Comparison of ENCODE assay signal across 25 cellular contexts in the genomic region with DNA sequence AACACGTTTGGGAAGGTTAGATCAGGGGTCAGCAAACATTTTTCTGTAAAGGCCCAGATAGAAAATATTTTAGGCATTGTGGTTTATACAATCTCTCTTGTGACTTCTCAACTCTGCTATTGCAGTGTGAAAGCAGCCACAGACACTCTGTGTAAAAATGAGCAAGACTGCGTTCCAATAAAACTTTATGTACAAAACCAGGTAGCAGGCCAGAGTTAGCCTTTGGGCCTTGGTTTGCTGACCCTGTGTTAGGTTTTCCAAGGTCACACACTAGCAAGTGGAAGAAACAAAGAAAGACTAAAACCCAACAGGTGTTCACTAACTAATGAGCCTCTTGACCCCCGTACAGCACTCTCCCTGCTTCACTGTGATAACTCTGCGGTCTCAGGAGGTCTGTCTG. TPM values are rescaled to one million over a fixed set of nuclear protein-coding genes. Genes with fewer than 3 reads are reported as not detected.
"Had no signal": no experiment of that assay in that cellular context is flagged by ENCODE, and none has a peak within 500 bp of the region (broad histone marks: within the 10 kb centered on the region; RNA-seq: fewer than 3 reads in every experiment).

No MANE protein-coding gene starts in this region.

- FAIRE-seq: small intestine had no signal

- H3K27me3 ChIP-seq: gastrocnemius medialis, transverse colon had no signal

- H3K36me3 ChIP-seq: esophagus muscularis mucosa, gastrocnemius medialis, heart right ventricle, neutrophil, stomach, thoracic aorta, transverse colon had no signal

- ATAC-seq: effector memory CD8-positive, alpha-beta T cell; gastrocnemius medialis; heart right ventricle; left lobe of liver; naive thymus-derived CD4-positive, alpha-beta T cell had no signal

- H3K4me1 ChIP-seq: esophagus muscularis mucosa, gastrocnemius medialis, heart right ventricle, stomach, transverse colon had no signal

- H3K27ac ChIP-seq: epithelial cell of prostate, esophagus muscularis mucosa, gastrocnemius medialis, heart right ventricle, neutrophil, stomach, thoracic aorta, transverse colon had no signal

- H3K4me3 ChIP-seq: esophagus muscularis mucosa, gastrocnemius medialis, heart right ventricle, stomach, thoracic aorta, transverse colon had no signal

- DNase-seq: effector memory CD8-positive, alpha-beta T cell; gastrocnemius medialis; heart right ventricle; hypothalamus; islet precursor cell; mammary epithelial cell; naive thymus-derived CD4-positive, alpha-beta T cell; nephron progenitor cell; small intestine; stimulated activated CD4-positive, alpha-beta T cell treated with anti-CD3 and anti-CD28 coated beads, Interleukin-12 subunit alpha, Interleukin-12 subunit beta, amount 100 ng/mL, for 4 hours; stimulated activated naive CD4-positive, alpha-beta T cell; stomach; substantia nigra; transverse colon had no signal

- H3K9me3 ChIP-seq: esophagus muscularis mucosa, gastrocnemius medialis, heart right ventricle, neutrophil, stomach, thoracic aorta, transverse colon had no signal

RNA-seq across cellular contexts. Expression of a gene that starts 52.3 kb away (rescaled TPM):
- total RNA-seq: esophagus muscularis mucosa; fibroblast of villous mesenchyme; gastrocnemius medialis; heart right ventricle; left lobe of liver; lower leg skin; mammary epithelial cell; mesenteric fat pad; naive thymus-derived CD4-positive, alpha-beta T cell; osteoblast; pulmonary artery endothelial cell; stomach; thoracic aorta; transverse colon; ureter had no signal
- polyA plus RNA-seq: heart right ventricle; mammary epithelial cell; naive thymus-derived CD4-positive, alpha-beta T cell; stomach had no signal
